Comparison of ENCODE assay signal across 8 cellular contexts in the genomic region with DNA sequence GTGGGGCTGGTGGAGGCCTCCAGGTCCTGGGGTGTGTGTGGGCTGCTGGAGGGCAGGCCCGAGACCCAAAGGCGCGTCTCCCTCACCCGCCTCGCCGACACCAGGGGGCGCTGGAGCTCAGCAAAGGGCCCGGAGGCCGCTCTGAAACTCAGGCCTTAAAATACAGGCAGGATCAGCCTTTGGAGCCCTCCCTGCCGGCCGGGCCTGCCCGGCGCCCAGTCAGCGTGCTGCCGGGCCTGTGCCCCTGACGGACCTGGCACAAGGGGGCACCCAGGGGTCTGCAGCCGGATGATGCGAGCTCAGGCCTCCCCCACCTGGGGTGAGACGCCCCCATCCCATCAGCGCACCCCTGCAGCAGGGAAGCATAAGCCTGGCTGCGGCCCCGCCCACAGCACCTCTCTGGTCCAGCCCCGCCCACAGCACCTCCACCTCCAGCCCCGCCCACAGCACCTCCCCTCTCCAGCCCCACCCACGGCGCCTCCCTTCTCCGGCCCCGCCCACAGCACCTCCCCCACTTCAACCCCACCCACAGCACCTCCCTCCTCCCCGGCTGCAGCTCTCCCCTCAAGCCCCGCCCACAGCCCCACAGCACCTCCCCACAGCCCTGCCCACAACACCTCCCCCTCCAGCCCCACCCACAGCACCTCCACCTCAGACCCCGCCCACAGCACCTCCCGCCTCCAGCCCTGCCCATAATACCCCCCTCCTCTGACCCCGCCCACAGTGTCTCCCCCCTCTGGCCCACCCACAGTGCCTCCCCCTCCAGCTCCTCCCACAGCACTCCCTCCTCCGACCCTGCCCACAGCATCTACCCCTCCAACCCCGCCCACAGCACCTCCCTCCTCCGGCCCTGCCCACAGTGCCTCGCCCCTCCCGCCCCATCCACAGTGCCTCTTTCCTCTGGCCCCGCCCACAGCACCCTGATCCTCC.
DNase-seq lines count a peak whose midpoint lies in the region; ATAC-seq and TF ChIP-seq lines count a peak whose summit lies in the region.

No MANE protein-coding gene starts in this region.

- POLR2A ChIA-PET in Panc1 (lab: Charles Lee), result no interaction called here

- H3K4me1 ChIP-seq in Panc1 (ENCODE audit: control insufficient read depth, insufficient read depth, low read length), result peaks cover 8% of the 10 kb centered on the region; the same call in 1 of the 2 replicates

- no peaks in the 10 kb centered on the region for H3K27me3 ChIP-seq in Panc1 (ENCODE audit: control insufficient read depth, insufficient read depth, low read length)

- peaks cover 12% of the 10 kb centered on the region for H3K36me3 Mint-ChIP-seq in natural killer cell
- H3K36me3 Mint-ChIP-seq in stimulated activated effector memory CD8-positive, alpha-beta T cell treated with anti-CD3 and anti-CD28 coated beads, Interleukin-12 subunit alpha, Interleukin-12 subunit beta, amount 100 ng/mL, for 72 hours, result no peaks in the 10 kb centered on the region

- peaks cover 16 to 18% of the 10 kb centered on the region in 2 donors for H3K27me3 Mint-ChIP-seq in natural killer cell (ENCODE audit: low read depth in 2 of 2)

- CTCF ChIA-PET in Panc1 (lab: Charles Lee), result interaction anchor here (0.6 to 1.5 kb wide), 6 partner anchors 20 to 227 kb away, joined by 3 to 6 read pairs (median 4); no protein-coding TSS in a partner anchor

- no peak overlapping the region for H3K27ac Mint-ChIP-seq in natural killer cell
- H3K27ac Mint-ChIP-seq in stimulated activated effector memory CD8-positive, alpha-beta T cell treated with anti-CD3 and anti-CD28 coated beads, Interleukin-12 subunit alpha, Interleukin-12 subunit beta, amount 100 ng/mL, for 72 hours, result no peak overlapping the region

- H3K9me3 Mint-ChIP-seq in natural killer cell, result peaks cover 0 to 9% of the 10 kb centered on the region in 2 donors
- H3K9me3 Mint-ChIP-seq in stimulated activated effector memory CD8-positive, alpha-beta T cell treated with anti-CD3 and anti-CD28 coated beads, Interleukin-12 subunit alpha, Interleukin-12 subunit beta, amount 100 ng/mL, for 72 hours, result peaks cover 8% of the 10 kb centered on the region

- intact Hi-C loops in Panc1 (cut with micrococcal nuclease; ENCODE audit: unreplicated experiment) (loop anchor here (1.0 kb wide), 1 partner anchor 205 kb away; no protein-coding TSS in a partner anchor), natural killer cell (cut with micrococcal nuclease) (no loop called here)

- H3K36me3 ChIP-seq in Panc1 (ENCODE audit: control insufficient read depth, insufficient read depth, low read length), result no peaks in the 10 kb centered on the region

- peak; percentile 94 for ATAC-seq in Panc1
- ATAC-seq in natural killer cell, result peak; percentile 47 to 70 (median 70)
- peak; percentile 74 for ATAC-seq in stimulated activated effector memory CD8-positive, alpha-beta T cell treated with anti-CD3 and anti-CD28 coated beads, Interleukin-12 subunit alpha, Interleukin-12 subunit beta, amount 100 ng/mL, for 72 hours

- no peak overlapping the region for H3K27ac ChIP-seq in Panc1 (ENCODE audit: low read length)

- H3K4me3 Mint-ChIP-seq in natural killer cell, result no peak overlapping the region
- no peak overlapping the region for H3K4me3 Mint-ChIP-seq in stimulated activated effector memory CD8-positive, alpha-beta T cell treated with anti-CD3 and anti-CD28 coated beads, Interleukin-12 subunit alpha, Interleukin-12 subunit beta, amount 100 ng/mL, for 72 hours

- H3K4me3 ChIP-seq in Panc1 (ENCODE audit: low read depth in 2 of 2, low read length in 2 of 2) (peak overlapping the region; percentile 37 to 55), fibroblast of pulmonary artery (replicated peaks; ENCODE audit: low read depth, low read length) (peak overlapping the region; percentile 46)

- H3K9me3 ChIP-seq in Panc1 (ENCODE audit: control insufficient read depth, insufficient read depth, low read depth, low read length), result peaks cover 3% of the 10 kb centered on the region; the same call in 1 of the 2 replicates

- H3K4me1 Mint-ChIP-seq in natural killer cell, result no peaks in the 10 kb centered on the region
- H3K4me1 Mint-ChIP-seq in stimulated activated effector memory CD8-positive, alpha-beta T cell treated with anti-CD3 and anti-CD28 coated beads, Interleukin-12 subunit alpha, Interleukin-12 subunit beta, amount 100 ng/mL, for 72 hours, result no peaks in the 10 kb centered on the region

- in situ Hi-C loops in Panc1 (cut with HindIII; ENCODE audit: low pct_unique_long_range_greater_than_20kb, low sequenced_read_pairs), result no loop called here

- BruUV-seq in Panc1 (replicated peaks; lab: Mats Ljungman, UMichigan), result no TSS peak

- TF ChIP-seq CTCF in Panc1 (IDR thresholded peaks at IDR 0.05), result peak; percentile 93
- TF ChIP-seq CTCF in fibroblast of pulmonary artery (IDR thresholded peaks at IDR 0.05; ENCODE audit: low read length, missing control alignments), result peak; percentile 79
- TF ChIP-seq CTCF in natural killer cell (IDR thresholded peaks at IDR 0.05), result peak; percentile 59

- DNase-seq in AG20443 (ENCODE audit: low spot score) (peak; percentile 96), HK-2 (ENCODE audit: unreplicated experiment) (peak; percentile 86), Panc1 (ENCODE audit: low read depth, low spot score) (peak; percentile 52), fibroblast of pulmonary artery (ENCODE audit: low read depth) (peak; percentile 83), natural killer cell (peak; percentile 61), KG1 (lab: John Stamatoyannopoulos, UW) (no peak)
- DNase-seq in activated T-helper 1 cell treated with anti-CD3 and anti-CD28 coated beads, Interleukin-2, amount 50 U/mL, for 16 hours (ENCODE audit: low read depth in 1 of 2, low spot score in 1 of 2), result peak; percentile 47 to 56
- peak; percentile 62 to 84 for DNase-seq in stimulated activated effector memory CD8-positive, alpha-beta T cell treated with anti-CD3 and anti-CD28 coated beads, Interleukin-12 subunit alpha, Interleukin-12 subunit beta, amount 100 ng/mL, for 72 hours (ENCODE audit: low spot score in 2 of 2)
